In genomic region chr11:44205358-44205757, GRCh38 we compare ENCODE assay signal across 27 cellular contexts.
"Had no signal": no experiment of that assay in that cellular context is flagged by ENCODE, and none has a peak within 500 bp of the region (broad histone marks: within the 10 kb centered on the region; RNA-seq: fewer than 3 reads in every experiment).

No MANE protein-coding gene starts in this region.

- H3K4me1 ChIP-seq: suprapubic skin, testis, thyroid gland, tibial artery, tibial nerve, transverse colon, upper lobe of left lung, upper lobe of right lung, uterus, vagina had no signal

- H3K4me3 ChIP-seq: stomach, suprapubic skin, testis, thoracic aorta, thyroid gland, tibial artery, tibial nerve, transverse colon, upper lobe of left lung, upper lobe of right lung, uterus, vagina had no signal

- H3K9me3 ChIP-seq: stomach, suprapubic skin, testis, thoracic aorta, thyroid gland, tibial artery, tibial nerve, transverse colon, upper lobe of left lung, upper lobe of right lung, uterus, vagina had no signal

- H3K36me3 ChIP-seq: thoracic aorta, thyroid gland, uterus had no signal

- H3K27ac ChIP-seq: stomach, suprapubic skin, testis, thoracic aorta, thyroid gland, tibial artery, tibial nerve, transverse colon, upper lobe of left lung, upper lobe of right lung, uterus, vagina had no signal

- FAIRE-seq: urothelium cell line had no signal

- ATAC-seq: stimulated activated effector memory CD8-positive, alpha-beta T cell treated with anti-CD3 and anti-CD28 coated beads, Interleukin-12 subunit alpha, Interleukin-12 subunit beta, amount 100 ng/mL, for 72 hours; stimulated activated memory B cell treated with anti-CD40 and anti-IgM and Interleukin-4, amounts not matched to agents 10 μg/mL and 1 μg/mL and 100 μg/mL, for 72 hours; stimulated activated naive B cell treated with anti-CD40 and anti-IgM and Interleukin-4, amounts not matched to agents 10 μg/mL and 1 μg/mL and 100 μg/mL, for 72 hours; stimulated activated naive CD8-positive, alpha-beta T cell treated with anti-CD3 and anti-CD28 coated beads, Interleukin-15, amount 100 ng/mL, for 72 hours; stimulated activated naive CD8-positive, alpha-beta T cell treated with anti-CD3 and anti-CD28 coated beads, Interleukin-15, Interleukin-2, amounts not matched to agents 100 U/mL and 50 U/mL, for 24 hours; upper lobe of right lung had no signal

- DNase-seq: stimulated activated CD4-positive, alpha-beta T cell treated with anti-CD3 and anti-CD28 coated beads, Interleukin-2, amount 100 ng/mL, for 48 hours; stimulated activated CD4-positive, alpha-beta T cell treated with anti-CD3 and anti-CD28 coated beads, Interleukin-4, amount 100 ng/mL, for 1 hour; stimulated activated CD4-positive, alpha-beta T cell treated with anti-CD3 and anti-CD28 coated beads, Interleukin-4, amount 100 ng/mL, for 24 hours; stimulated activated CD4-positive, alpha-beta T cell treated with anti-CD3 and anti-CD28 coated beads, Interleukin-4, amount 100 ng/mL, for 4 hours; stimulated activated CD8-positive, alpha-beta memory T cell treated with anti-CD3 and anti-CD28 coated beads, Interleukin-4, amount 100 ng/mL, for 48 hours; stimulated activated naive B cell treated with anti-CD40 and anti-IgM and Interleukin-4, amounts not matched to agents 10 μg/mL and 1 μg/mL and 100 μg/mL, for 72 hours; stimulated activated naive CD4-positive, alpha-beta T cell; stimulated activated naive CD4-positive, alpha-beta T cell treated with Interleukin-2 at 50 U/mL for 16 hours; stimulated activated naive CD8-positive, alpha-beta T cell treated with anti-CD3 and anti-CD28 coated beads, Interleukin-15, amount 100 ng/mL, for 72 hours; stimulated activated naive CD8-positive, alpha-beta T cell treated with anti-CD3 and anti-CD28 coated beads, Interleukin-15, Interleukin-2, amounts not matched to agents 100 U/mL and 50 U/mL, for 24 hours; stomach; substantia nigra; testis; thyroid gland; tibial artery; transverse colon; trophoblast cell; upper lobe of left lung; upper lobe of right lung; uterus had no signal

- H3K27me3 ChIP-seq: stomach, suprapubic skin, testis, thyroid gland, tibial artery, tibial nerve, transverse colon, upper lobe of left lung, upper lobe of right lung, uterus, vagina had no signal
